ENCODE assay signal across 31 cellular contexts in genomic region chr12:132497514-132498405, GRCh38.
"Had no signal": no experiment of that assay in that cellular context is flagged by ENCODE, and none has a peak within 500 bp of the region (broad histone marks: within the 10 kb centered on the region; RNA-seq: fewer than 3 reads in every experiment).

No MANE protein-coding gene starts in this region.

- H3K27ac ChIP-seq: ascending aorta, cardiac muscle cell, coronary artery, gastroesophageal sphincter, hepatocyte, parathyroid adenoma, psoas muscle, sigmoid colon, transverse colon had no signal

- H3K4me2 ChIP-seq: hepatocyte had no signal

- H3K9ac ChIP-seq: parathyroid adenoma had no signal

- H3K4me3 Mint-ChIP-seq: activated CD4-positive, alpha-beta T cell treated with anti-CD3 and anti-CD28 coated beads, Interleukin-2, amount 10 ng/mL, durations not matched to agents 7 days and 5 days; activated CD8-positive, alpha-beta T cell treated with anti-CD3 and anti-CD28 coated beads for 36 hours; activated naive CD4-positive, alpha-beta T cell treated with anti-CD3 and anti-CD28 coated beads for 36 hours; activated naive CD8-positive, alpha-beta T cell treated with anti-CD3 and anti-CD28 coated beads, Interleukin-2, amount 10 ng/mL, durations not matched to agents 7 days and 5 days; WTC11 had no signal

- DNase-seq: activated CD4-positive, alpha-beta T cell treated with anti-CD3 and anti-CD28 coated beads for 1 hour; activated CD4-positive, alpha-beta T cell treated with anti-CD3 and anti-CD28 coated beads, Interleukin-2, amount 10 ng/mL, durations not matched to agents 7 days and 5 days; activated CD8-positive, alpha-beta T cell treated with anti-CD3 and anti-CD28 coated beads for 36 hours; activated effector memory CD4-positive, alpha-beta T cell treated with Interleukin-2 at 50 U/mL for 16 hours; activated naive CD4-positive, alpha-beta T cell treated with anti-CD3 and anti-CD28 coated beads for 36 hours; activated naive CD8-positive, alpha-beta T cell treated with anti-CD3 and anti-CD28 coated beads, Interleukin-2, amount 10 ng/mL, durations not matched to agents 7 days and 5 days; dorsolateral prefrontal cortex; effector memory CD4-positive, alpha-beta T cell; left colon; mammary epithelial cell; naive thymus-derived CD8-positive, alpha-beta T cell; occipital lobe; psoas muscle; sigmoid colon; small intestine; stimulated activated CD4-positive, alpha-beta T cell treated with anti-CD3 and anti-CD28 coated beads, Interleukin-1b, Interleukin-23, amount 100 ng/mL, for 48 hours; stimulated activated CD4-positive, alpha-beta T cell treated with anti-CD3 and anti-CD28 coated beads, Interleukin-4, amount 100 ng/mL, for 4 hours; stimulated activated CD8-positive, alpha-beta memory T cell treated with anti-CD3 and anti-CD28 coated beads, Interleukin-4, amount 100 ng/mL, for 48 hours; stimulated activated naive CD4-positive, alpha-beta T cell; T-helper 1 cell; testis; transverse colon had no signal

- H3K36me3 Mint-ChIP-seq: activated naive CD8-positive, alpha-beta T cell treated with anti-CD3 and anti-CD28 coated beads, Interleukin-2, amount 10 ng/mL, durations not matched to agents 7 days and 5 days; brain; WTC11 had no signal

- H3K27me3 Mint-ChIP-seq: activated CD4-positive, alpha-beta T cell treated with anti-CD3 and anti-CD28 coated beads, Interleukin-2, amount 10 ng/mL, durations not matched to agents 7 days and 5 days; activated CD8-positive, alpha-beta T cell treated with anti-CD3 and anti-CD28 coated beads for 36 hours; activated naive CD8-positive, alpha-beta T cell treated with anti-CD3 and anti-CD28 coated beads, Interleukin-2, amount 10 ng/mL, durations not matched to agents 7 days and 5 days; brain; naive thymus-derived CD8-positive, alpha-beta T cell had no signal

- H3K36me3 ChIP-seq: ascending aorta, cardiac muscle cell, sigmoid colon, transverse colon had no signal

- H3K27me3 ChIP-seq: ascending aorta, cardiac muscle cell, dorsolateral prefrontal cortex, gastroesophageal sphincter, hepatocyte, sigmoid colon, testis, transverse colon had no signal

- H3K9me3 ChIP-seq: ascending aorta, gastroesophageal sphincter, psoas muscle, sigmoid colon, testis, transverse colon had no signal

- H3K9me3 Mint-ChIP-seq: activated CD4-positive, alpha-beta T cell treated with anti-CD3 and anti-CD28 coated beads, Interleukin-2, amount 10 ng/mL, durations not matched to agents 7 days and 5 days; activated CD8-positive, alpha-beta T cell treated with anti-CD3 and anti-CD28 coated beads for 36 hours; activated naive CD4-positive, alpha-beta T cell treated with anti-CD3 and anti-CD28 coated beads for 36 hours; activated naive CD8-positive, alpha-beta T cell treated with anti-CD3 and anti-CD28 coated beads, Interleukin-2, amount 10 ng/mL, durations not matched to agents 7 days and 5 days; brain; naive thymus-derived CD8-positive, alpha-beta T cell; neural crest cell; WTC11 had no signal

- H3K27ac Mint-ChIP-seq: activated CD8-positive, alpha-beta T cell treated with anti-CD3 and anti-CD28 coated beads for 36 hours; activated naive CD8-positive, alpha-beta T cell treated with anti-CD3 and anti-CD28 coated beads, Interleukin-2, amount 10 ng/mL, durations not matched to agents 7 days and 5 days; WTC11 had no signal

- H3K4me3 ChIP-seq: ascending aorta, cardiac muscle cell, coronary artery, dorsolateral prefrontal cortex, gastroesophageal sphincter, hepatocyte, psoas muscle, sigmoid colon, testis, transverse colon had no signal

- ATAC-seq: activated CD8-positive, alpha-beta T cell treated with anti-CD3 and anti-CD28 coated beads for 36 hours; gastroesophageal sphincter; left colon; naive thymus-derived CD8-positive, alpha-beta T cell; psoas muscle; WTC11 had no signal
